11 cellular contexts compared by ENCODE assay signal in the genomic region with DNA sequence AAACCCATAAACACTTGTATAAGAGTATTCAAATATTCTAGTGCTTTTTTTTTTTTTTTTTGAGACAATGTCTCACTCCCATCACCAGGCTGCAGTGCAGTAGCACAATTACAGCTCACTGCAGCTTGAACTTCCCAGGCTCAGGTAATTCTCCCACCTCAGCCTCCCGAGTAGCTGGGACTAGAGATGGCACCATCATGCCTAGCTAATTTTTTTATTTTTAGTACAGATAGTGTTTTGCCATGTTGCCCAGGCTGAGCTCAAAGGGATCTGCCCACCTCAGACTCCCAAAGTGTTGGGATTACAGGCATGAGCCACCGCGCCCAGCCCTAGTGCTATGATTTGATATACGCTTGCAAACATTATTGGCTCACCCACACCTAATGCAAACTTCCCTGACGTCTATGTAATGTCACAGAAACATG. TPM values are rescaled to one million over a fixed set of nuclear protein-coding genes. Genes with fewer than 3 reads are reported as not detected.
DNase-seq lines count a peak whose midpoint lies in the region; ATAC-seq and TF ChIP-seq lines count a peak whose summit lies in the region.
"Had no signal": no experiment of that assay in that cellular context is flagged by ENCODE, and none has a peak within 500 bp of the region (broad histone marks: within the 10 kb centered on the region; RNA-seq: fewer than 3 reads in every experiment).

No MANE protein-coding gene starts in this region.

- intact Hi-C loops in stomach (cut with DNase I; ENCODE audit: low total_unique reads), result no loop called here

- peaks cover 39% of the 10 kb centered on the region for H3K4me1 Mint-ChIP-seq in activated CD8-positive, alpha-beta T cell treated with anti-CD3 and anti-CD28 coated beads, Interleukin-2, amount 10 ng/mL, durations not matched to agents 7 days and 5 days (ENCODE audit: low read depth)
- H3K4me1 Mint-ChIP-seq in WTC11, result no peaks in the 10 kb centered on the region

- H3K27ac ChIP-seq in cardiac muscle cell, result peak overlapping the region; percentile 57
- peak overlapping the region in 1 of 5 donors; percentile 4 for H3K27ac ChIP-seq in stomach
- H3K27ac ChIP-seq: HL-60 had no signal

- POLR2A ChIA-PET in activated CD8-positive, alpha-beta T cell treated with anti-CD3 and anti-CD28 coated beads, Interleukin-2, amount 10 ng/mL, durations not matched to agents 7 days and 5 days (lab: Charles Lee), result interaction anchor here (1.6 kb wide), 1 partner anchor 67 kb away, joined by 6 read pairs; no protein-coding TSS in a partner anchor
- POLR2A ChIA-PET in WTC11 (lab: Charles Lee), result no interaction called here

- no peaks in the 10 kb centered on the region for H3K9me3 Mint-ChIP-seq in activated CD8-positive, alpha-beta T cell treated with anti-CD3 and anti-CD28 coated beads, Interleukin-2, amount 10 ng/mL, durations not matched to agents 7 days and 5 days (ENCODE audit: insufficient read depth)
- no peaks in the 10 kb centered on the region for H3K9me3 Mint-ChIP-seq in WTC11

- peak overlapping the region; percentile 43 for H3K27ac Mint-ChIP-seq in activated CD8-positive, alpha-beta T cell treated with anti-CD3 and anti-CD28 coated beads, Interleukin-2, amount 10 ng/mL, durations not matched to agents 7 days and 5 days
- H3K27ac Mint-ChIP-seq in WTC11, result no peak overlapping the region

- TF ChIP-seq CTCF in cardiac muscle cell (IDR thresholded peaks at IDR 0.05; ENCODE audit: low read depth, low read length) (peak; percentile 25), stomach (IDR thresholded peaks at IDR 0.05) (peak in 2 of 7 experiments; percentile 9 to 43), WTC11 (IDR thresholded peaks at IDR 0.05) (no peak)

- no peak overlapping the region for H3K4me3 Mint-ChIP-seq in activated CD8-positive, alpha-beta T cell treated with anti-CD3 and anti-CD28 coated beads, Interleukin-2, amount 10 ng/mL, durations not matched to agents 7 days and 5 days
- no peak overlapping the region for H3K4me3 Mint-ChIP-seq in WTC11

- 22 to 43% (median 26%) methylated on average over 5 of the region's 5 CpGs for WGBS in stomach, 5 donors

- H3K4me1 ChIP-seq in cardiac muscle cell (ENCODE audit: low read depth), result peaks cover 13% of the 10 kb centered on the region
- peaks cover 8 to 87% (median 43%) of the 10 kb centered on the region in 4 donors for H3K4me1 ChIP-seq in stomach

- TF ChIP-seq POLR2A in stomach (IDR thresholded peaks at IDR 0.05), result no peak

- no peak for TF ChIP-seq EP300 in stomach (IDR thresholded peaks at IDR 0.05)

- peaks cover 10% of the 10 kb centered on the region for H3K36me3 ChIP-seq in cardiac muscle cell
- peaks cover 0 to 51% (median 38%) of the 10 kb centered on the region in 4 donors for H3K36me3 ChIP-seq in stomach

- ATAC-seq in activated CD8-positive, alpha-beta T cell treated with anti-CD3 and anti-CD28 coated beads, Interleukin-2, amount 10 ng/mL, durations not matched to agents 7 days and 5 days, result peak; percentile 23
- ATAC-seq in WTC11 (no peak), HG03432 (IDR thresholded peaks at IDR 0.05; ENCODE audit: unreplicated experiment) (no peak), HG03175 (IDR thresholded peaks at IDR 0.05; ENCODE audit: unreplicated experiment) (no peak)

- DNase-seq in activated T-cell treated with anti-CD3 and anti-CD28 coated beads, Interleukin-2, amount 50 U/mL, for 1 hour, result peak; percentile 40
- DNase-seq in activated T-cell treated with anti-CD3 and anti-CD28 coated beads for 4 hours, result no peak
- DNase-seq in activated CD8-positive, alpha-beta T cell treated with anti-CD3 and anti-CD28 coated beads, Interleukin-2, amount 10 ng/mL, durations not matched to agents 7 days and 5 days, result no peak
- no peak for DNase-seq in cardiac muscle cell (ENCODE audit: low read depth in 1 of 2, low spot score in 1 of 2)
- peak; percentile 36 for DNase-seq in stomach
- no peak for DNase-seq in WTC11 (ENCODE audit: low spot score)
- DNase-seq: activated CD8-positive, alpha-beta memory T cell treated with anti-CD3 and anti-CD28 coated beads, Interleukin-2, amount 50 U/mL, for 4 hours; C1 segment of cervical spinal cord had no signal

- no peak overlapping the region for H3K4me3 ChIP-seq in cardiac muscle cell
- no peak overlapping the region for H3K4me3 ChIP-seq in stomach

- CTCF ChIA-PET in activated CD8-positive, alpha-beta T cell treated with anti-CD3 and anti-CD28 coated beads, Interleukin-2, amount 10 ng/mL, durations not matched to agents 7 days and 5 days (lab: Charles Lee), result interaction anchor here (0.6 to 4.1 kb wide), 15 partner anchors 9 to 578 kb away, joined by 3 to 34 read pairs (median 4); no protein-coding TSS in a partner anchor
- CTCF ChIA-PET in WTC11 (lab: Charles Lee), result interaction anchor here (0.6 to 1.3 kb wide), 5 partner anchors 12 to 218 kb away, joined by 3 to 7 read pairs (median 3); a partner anchor contains a TSS

- H3K27me3 Mint-ChIP-seq in activated CD8-positive, alpha-beta T cell treated with anti-CD3 and anti-CD28 coated beads, Interleukin-2, amount 10 ng/mL, durations not matched to agents 7 days and 5 days (ENCODE audit: low read depth), result no peaks in the 10 kb centered on the region
- H3K27me3 Mint-ChIP-seq in WTC11 (ENCODE audit: low read depth), result no peaks in the 10 kb centered on the region

- H3K27me3 ChIP-seq in cardiac muscle cell (no peaks in the 10 kb centered on the region), stomach (no peaks in the 10 kb centered on the region)

- H3K36me3 Mint-ChIP-seq in activated CD8-positive, alpha-beta T cell treated with anti-CD3 and anti-CD28 coated beads, Interleukin-2, amount 10 ng/mL, durations not matched to agents 7 days and 5 days (ENCODE audit: low read depth), result peaks cover 35% of the 10 kb centered on the region
- H3K36me3 Mint-ChIP-seq in WTC11, result no peaks in the 10 kb centered on the region

- H3K9me3 ChIP-seq in cardiac muscle cell (ENCODE audit: low read depth) (no peaks in the 10 kb centered on the region), stomach (no peaks in the 10 kb centered on the region)

TF ChIP-seq in WTC11, 78 proteins besides CTCF, POLR2A, EP300 and RAD21 (continues in another document):
- TF ChIP-seq, protein P1, sequence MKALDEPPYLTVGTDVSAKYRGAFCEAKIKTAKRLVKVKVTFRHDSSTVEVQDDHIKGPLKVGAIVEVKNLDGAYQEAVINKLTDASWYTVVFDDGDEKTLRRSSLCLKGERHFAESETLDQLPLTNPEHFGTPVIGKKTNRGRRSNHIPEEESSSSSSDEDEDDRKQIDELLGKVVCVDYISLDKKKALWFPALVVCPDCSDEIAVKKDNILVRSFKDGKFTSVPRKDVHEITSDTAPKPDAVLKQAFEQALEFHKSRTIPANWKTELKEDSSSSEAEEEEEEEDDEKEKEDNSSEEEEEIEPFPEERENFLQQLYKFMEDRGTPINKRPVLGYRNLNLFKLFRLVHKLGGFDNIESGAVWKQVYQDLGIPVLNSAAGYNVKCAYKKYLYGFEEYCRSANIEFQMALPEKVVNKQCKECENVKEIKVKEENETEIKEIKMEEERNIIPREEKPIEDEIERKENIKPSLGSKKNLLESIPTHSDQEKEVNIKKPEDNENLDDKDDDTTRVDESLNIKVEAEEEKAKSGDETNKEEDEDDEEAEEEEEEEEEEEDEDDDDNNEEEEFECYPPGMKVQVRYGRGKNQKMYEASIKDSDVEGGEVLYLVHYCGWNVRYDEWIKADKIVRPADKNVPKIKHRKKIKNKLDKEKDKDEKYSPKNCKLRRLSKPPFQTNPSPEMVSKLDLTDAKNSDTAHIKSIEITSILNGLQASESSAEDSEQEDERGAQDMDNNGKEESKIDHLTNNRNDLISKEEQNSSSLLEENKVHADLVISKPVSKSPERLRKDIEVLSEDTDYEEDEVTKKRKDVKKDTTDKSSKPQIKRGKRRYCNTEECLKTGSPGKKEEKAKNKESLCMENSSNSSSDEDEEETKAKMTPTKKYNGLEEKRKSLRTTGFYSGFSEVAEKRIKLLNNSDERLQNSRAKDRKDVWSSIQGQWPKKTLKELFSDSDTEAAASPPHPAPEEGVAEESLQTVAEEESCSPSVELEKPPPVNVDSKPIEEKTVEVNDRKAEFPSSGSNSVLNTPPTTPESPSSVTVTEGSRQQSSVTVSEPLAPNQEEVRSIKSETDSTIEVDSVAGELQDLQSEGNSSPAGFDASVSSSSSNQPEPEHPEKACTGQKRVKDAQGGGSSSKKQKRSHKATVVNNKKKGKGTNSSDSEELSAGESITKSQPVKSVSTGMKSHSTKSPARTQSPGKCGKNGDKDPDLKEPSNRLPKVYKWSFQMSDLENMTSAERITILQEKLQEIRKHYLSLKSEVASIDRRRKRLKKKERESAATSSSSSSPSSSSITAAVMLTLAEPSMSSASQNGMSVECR (CRISPR knock-in tag; IDR thresholded peaks at IDR 0.05; ENCODE audit: borderline replicate concordance), result no peak
- TF ChIP-seq GTF2I (CRISPR knock-in tag; conservative IDR thresholded peaks at IDR 0.05) (no peak), ZNF671 (CRISPR knock-in tag; IDR thresholded peaks at IDR 0.05) (no peak), NR3C1 (CRISPR knock-in tag; conservative IDR thresholded peaks at IDR 0.05; ENCODE audit: low read depth) (no peak)
- TF ChIP-seq, protein P2, sequence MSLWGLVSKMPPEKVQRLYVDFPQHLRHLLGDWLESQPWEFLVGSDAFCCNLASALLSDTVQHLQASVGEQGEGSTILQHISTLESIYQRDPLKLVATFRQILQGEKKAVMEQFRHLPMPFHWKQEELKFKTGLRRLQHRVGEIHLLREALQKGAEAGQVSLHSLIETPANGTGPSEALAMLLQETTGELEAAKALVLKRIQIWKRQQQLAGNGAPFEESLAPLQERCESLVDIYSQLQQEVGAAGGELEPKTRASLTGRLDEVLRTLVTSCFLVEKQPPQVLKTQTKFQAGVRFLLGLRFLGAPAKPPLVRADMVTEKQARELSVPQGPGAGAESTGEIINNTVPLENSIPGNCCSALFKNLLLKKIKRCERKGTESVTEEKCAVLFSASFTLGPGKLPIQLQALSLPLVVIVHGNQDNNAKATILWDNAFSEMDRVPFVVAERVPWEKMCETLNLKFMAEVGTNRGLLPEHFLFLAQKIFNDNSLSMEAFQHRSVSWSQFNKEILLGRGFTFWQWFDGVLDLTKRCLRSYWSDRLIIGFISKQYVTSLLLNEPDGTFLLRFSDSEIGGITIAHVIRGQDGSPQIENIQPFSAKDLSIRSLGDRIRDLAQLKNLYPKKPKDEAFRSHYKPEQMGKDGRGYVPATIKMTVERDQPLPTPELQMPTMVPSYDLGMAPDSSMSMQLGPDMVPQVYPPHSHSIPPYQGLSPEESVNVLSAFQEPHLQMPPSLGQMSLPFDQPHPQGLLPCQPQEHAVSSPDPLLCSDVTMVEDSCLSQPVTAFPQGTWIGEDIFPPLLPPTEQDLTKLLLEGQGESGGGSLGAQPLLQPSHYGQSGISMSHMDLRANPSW (CRISPR knock-in tag; conservative IDR thresholded peaks at IDR 0.05; ENCODE audit: low read depth), result no peak

RNA-seq across cellular contexts. Expression of a gene that starts 11.8 kb away (rescaled TPM):
- 10 to 100 TPM; 28.3 to 37.3 TPM for total RNA-seq in activated CD8-positive, alpha-beta T cell treated with anti-CD3 and anti-CD28 coated beads, Interleukin-2, amount 10 ng/mL, durations not matched to agents 7 days and 5 days
- total RNA-seq in cardiac muscle cell (47.2 and 55.5 TPM in 2 replicates), stomach (100 to 1,000 TPM in 3 of 5 donors, 10 to 100 TPM in 2; 33.0 to 466 (median 214) TPM), WTC11 (2021) (8.4 to 10.8 TPM (median 9.6 TPM) in 3 replicates)
- polyA plus RNA-seq in cardiac muscle cell (47.7 and 50.5 TPM in 2 replicates), stomach (10 to 100 TPM; 18.5 to 22.4 (median 21.8) TPM)

Comparison
In these comparisons a context has a peak if more than half of its experiments do, and no peak if none do; other contexts are left out.
1. DNase-seq: peak in activated T-cell treated with anti-CD3 and anti-CD28 coated beads, Interleukin-2, amount 50 U/mL, for 1 hour (single experiment) and stomach (single experiment); none in activated T-cell treated with anti-CD3 and anti-CD28 coated beads for 4 hours (single experiment), activated CD8-positive, alpha-beta T cell treated with anti-CD3 and anti-CD28 coated beads, Interleukin-2, amount 10 ng/mL, durations not matched to agents 7 days and 5 days (single experiment), cardiac muscle cell (0 of 2) and WTC11 (single experiment).